9 cellular contexts compared by ENCODE assay signal in genomic region chr10:71849461-71849908, GRCh38. TPM values are rescaled to one million over a fixed set of nuclear protein-coding genes. Genes with fewer than 3 reads are reported as not detected.
DNase-seq lines count a peak whose midpoint lies in the region; ATAC-seq and TF ChIP-seq lines count a peak whose summit lies in the region.
"Had no signal": no experiment of that assay in that cellular context is flagged by ENCODE, and none has a peak within 500 bp of the region (broad histone marks: within the 10 kb centered on the region; RNA-seq: fewer than 3 reads in every experiment).

No MANE protein-coding gene starts in this region.

- H3K9ac ChIP-seq in GM23248, result peak overlapping the region; percentile 97

- H3K4me1 ChIP-seq in GM23248 (ENCODE audit: insufficient read depth), result peaks cover 17% of the 10 kb centered on the region
- H3K4me1 ChIP-seq in foreskin keratinocyte, result peaks cover 19% of the 10 kb centered on the region

- ATAC-seq in foreskin keratinocyte (no peak), HG02885 (IDR thresholded peaks at IDR 0.05; ENCODE audit: poor library complexity, unreplicated experiment) (no peak), GM21528 (IDR thresholded peaks at IDR 0.05; ENCODE audit: low FRiP score, unreplicated experiment) (no peak), HG02642 (IDR thresholded peaks at IDR 0.05; ENCODE audit: poor library complexity, unreplicated experiment) (no peak)

- no peaks in the 10 kb centered on the region for H3K36me3 ChIP-seq in GM23248 (ENCODE audit: low read depth)

- 88% methylated on average over 17 of the region's 17 CpGs for WGBS in GM23248 (ENCODE audit: low coverage in 1 of 2, low lambda C conversion rate in 2 of 2, missing lambda C conversion rate in 2 of 2), 2 experiments

- peaks cover 66% of the 10 kb centered on the region for H3K79me2 ChIP-seq in GM23248 (ENCODE audit: insufficient read depth)

- DNase-seq in GM23248 (no peak), foreskin keratinocyte (no peak), skeletal muscle cell (ENCODE audit: low read depth) (no peak), kidney glomerular epithelial cell (lab: John Stamatoyannopoulos, UW) (no peak)

- H3K27ac ChIP-seq in GM23248 (no peak overlapping the region), VCaP (peak overlapping the region; percentile 93; the same call in 1 of the 2 replicates), foreskin keratinocyte (peak overlapping the region; percentile 4)

- H4K20me1 ChIP-seq in GM23248 (ENCODE audit: insufficient read depth), result 0 out of 2 replicates have a peak, but pooled peaks cover 8% of the 10 kb centered on the region

- H3K9me2 ChIP-seq in GM23248 (ENCODE audit: insufficient read depth), result no peaks in the 10 kb centered on the region

- H3K27me3 ChIP-seq in GM23248 (replicated peaks; ENCODE audit: insufficient read depth), result no peaks in the 10 kb centered on the region
- no peaks in the 10 kb centered on the region for H3K27me3 ChIP-seq in foreskin keratinocyte
- H3K27me3 ChIP-seq: SJSA1 had no signal

- H3K9me3 ChIP-seq in GM23248 (ENCODE audit: low read depth), result no peaks in the 10 kb centered on the region
- H3K9me3 ChIP-seq: SJSA1 had no signal

- TF ChIP-seq CTCF in VCaP (conservative IDR thresholded peaks at IDR 0.05), result no peak
- TF ChIP-seq CTCF in foreskin keratinocyte (conservative IDR thresholded peaks at IDR 0.05), result no peak

- H3K4me3 ChIP-seq in GM23248, result peak overlapping the region; percentile 95
- H3K4me3 ChIP-seq in skeletal muscle cell (ENCODE audit: low read depth, low read length), result peak overlapping the region; percentile 98

- in situ Hi-C loops in GM23248 (cut with MboI), result no loop called here

- H3F3A ChIP-seq in GM23248 (ENCODE audit: insufficient read depth), result no peaks in the 10 kb centered on the region

- peak overlapping the region; percentile 99 for H3K4me2 ChIP-seq in GM23248 (ENCODE audit: unreplicated experiment)

- no peak overlapping the region for H2AFZ ChIP-seq in GM23248

RNA-seq across cellular contexts. Expression of gene PSAP, which starts 1.6 kb away (rescaled TPM):
- 665 and 715 TPM in 2 replicates for total RNA-seq in GM23248 (2014; rRNA removed; shearing (Covaris generic))
- polyA plus RNA-seq in GM23248 (2016; fragmentation: Nextera tagmentation; extraction: Ambion mirVana), result 1,142 and 1,168 TPM in 2 replicates
- 381 and 401 TPM in 2 replicates for total RNA-seq in foreskin keratinocyte
- polyA plus RNA-seq in foreskin keratinocyte, result 330 and 333 TPM in 2 replicates
